Comparison of ENCODE assay signal across 15 cellular contexts in genomic region chr6:128208851-128209580, GRCh38.
DNase-seq lines count a peak whose midpoint lies in the region; ATAC-seq and TF ChIP-seq lines count a peak whose summit lies in the region.
"Had no signal": no experiment of that assay in that cellular context is flagged by ENCODE, and none has a peak within 500 bp of the region (broad histone marks: within the 10 kb centered on the region; RNA-seq: fewer than 3 reads in every experiment).

No MANE protein-coding gene starts in this region.

- in situ Hi-C loops in ACHN (cut with HindIII; ENCODE audit: low pct_ligation_motif_present, low pct_unique_long_range_greater_than_20kb, low sequenced_read_pairs), result no loop called here

- no peak for TF ChIP-seq CTCF in cardiac fibroblast (IDR thresholded peaks at IDR 0.05; ENCODE audit: low read depth, low read length)

- ATAC-seq in GM18873 (IDR thresholded peaks at IDR 0.05; ENCODE audit: low FRiP score, unreplicated experiment) (no peak), GM19035 (IDR thresholded peaks at IDR 0.05; ENCODE audit: unreplicated experiment) (no peak)

- DNase-seq in ACHN (peak; percentile 11), HS-5 (ENCODE audit: low read depth) (peak; percentile 49), cardiac fibroblast (ENCODE audit: low read depth in 2 of 2) (peak; percentile 37 to 78), kidney tubule cell (ENCODE audit: low spot score) (peak; percentile 28), SKM-1 (lab: John Stamatoyannopoulos, UW; ENCODE audit: unreplicated experiment) (no peak)
- DNase-seq in activated CD4-positive, alpha-beta T cell treated with anti-CD3 and anti-CD28 coated beads for 48 hours, result no peak
- DNase-seq: activated gamma-delta T cell treated with Interleukin-2 at 50 U/mL for 16 hours; NCI-H2081 treated with DMSO at 0.1 percent for 48 hours; NCI-H748 treated with DMSO at 0.1 percent for 48 hours; pancreas; SHP77; stimulated activated CD4-positive, alpha-beta T cell treated with anti-CD3 and anti-CD28 coated beads, Interleukin-15, amount 100 ng/mL, for 24 hours had no signal

- H3K4me3 ChIP-seq in cardiac fibroblast (replicated peaks in 1 of 2; ENCODE audit: low read depth in 2 of 2, low read length in 2 of 2), result no peak overlapping the region
- H3K4me3 ChIP-seq: pancreas, thoracic aorta had no signal

Comparison
In these comparisons a context has a peak if more than half of its experiments do, and no peak if none do; other contexts are left out.
1. DNase-seq: peak in ACHN (single experiment), HS-5 (single experiment), cardiac fibroblast (2 of 2) and kidney tubule cell (single experiment); none in activated CD4-positive, alpha-beta T cell treated with anti-CD3 and anti-CD28 coated beads for 48 hours (single experiment) and SKM-1 (single experiment).